ENCODE assay signal across 16 cellular contexts in genomic region chr5:775960-776861, GRCh38. TPM values are rescaled to one million over a fixed set of nuclear protein-coding genes. Genes with fewer than 3 reads are reported as not detected.
DNase-seq lines count a peak whose midpoint lies in the region; ATAC-seq, FAIRE-seq and TF ChIP-seq lines count a peak whose summit lies in the region.
"Had no signal": no experiment of that assay in that cellular context is flagged by ENCODE, and none has a peak within 500 bp of the region (broad histone marks: within the 10 kb centered on the region; RNA-seq: fewer than 3 reads in every experiment).

No MANE protein-coding gene starts in this region.

- no peak overlapping the region for H3K4me3 Mint-ChIP-seq in activated T-cell treated with anti-CD3 and anti-CD28 coated beads, Interleukin-2, amount 50 U/mL, for 4 hours
- H3K4me3 Mint-ChIP-seq in activated T-cell treated with anti-CD3 and anti-CD28 coated beads, Interleukin-2, amount 50 U/mL, for 72 hours, result no peak overlapping the region
- H3K4me3 Mint-ChIP-seq in glutamatergic neuron (ENCODE audit: unreplicated experiment), result no peak overlapping the region

- DNase-seq in activated T-cell treated with anti-CD3 and anti-CD28 coated beads, Interleukin-2, amount 50 U/mL, for 4 hours, result peak; percentile 5
- no peak for DNase-seq in activated T-cell treated with anti-CD3 and anti-CD28 coated beads, Interleukin-2, amount 50 U/mL, for 72 hours
- peak; percentile 1 for DNase-seq in H54 (ENCODE audit: insufficient read length, low spot score)
- peak; percentile 16 for DNase-seq in iPS-NIHi11 (ENCODE audit: low spot score)
- peak; percentile 63 to 78 for DNase-seq in suprapubic skin (ENCODE audit: low spot score in 2 of 2)
- DNase-seq in glutamatergic neuron, result no peak
- DNase-seq: activated T-cell treated with anti-CD3 and anti-CD28 coated beads, Interleukin-2, amount 50 U/mL, for 1 hour; Calu3; NCI-H1092; T-helper 17 cell had no signal

- H3K27me3 Mint-ChIP-seq in activated T-cell treated with anti-CD3 and anti-CD28 coated beads, Interleukin-2, amount 50 U/mL, for 4 hours (ENCODE audit: low read depth), result peaks cover 3% of the 10 kb centered on the region
- no peaks in the 10 kb centered on the region for H3K27me3 Mint-ChIP-seq in activated T-cell treated with anti-CD3 and anti-CD28 coated beads, Interleukin-2, amount 50 U/mL, for 72 hours (ENCODE audit: low read depth)
- peaks cover 6% of the 10 kb centered on the region for H3K27me3 Mint-ChIP-seq in glutamatergic neuron (ENCODE audit: unreplicated experiment)
- H3K27me3 Mint-ChIP-seq: T-helper 17 cell had no signal

- H3K4me3 ChIP-seq in suprapubic skin, result peak overlapping the region; percentile 30

- H3K36me3 ChIP-seq in suprapubic skin, result no peaks in the 10 kb centered on the region

- no peak overlapping the region for H3K27ac ChIP-seq in suprapubic skin

- no peak for ATAC-seq in activated T-cell treated with anti-CD3 and anti-CD28 coated beads, Interleukin-2, amount 50 U/mL, for 4 hours
- ATAC-seq in activated T-cell treated with anti-CD3 and anti-CD28 coated beads, Interleukin-2, amount 50 U/mL, for 72 hours (replicated peaks in 1 of 2), result no peak
- ATAC-seq in HG03457 (IDR thresholded peaks at IDR 0.05; ENCODE audit: unreplicated experiment), result no peak
- no peak for ATAC-seq in GM21367 (IDR thresholded peaks at IDR 0.05; ENCODE audit: unreplicated experiment)
- ATAC-seq: activated CD4-positive, CD25-positive, alpha-beta regulatory T cell treated with anti-CD3 and anti-CD28 coated beads, Interleukin-2, amount 50 U/mL, for 24 hours; T-helper 17 cell had no signal

- no peaks in the 10 kb centered on the region for H3K9me3 ChIP-seq in suprapubic skin

- no peaks in the 10 kb centered on the region for H3K36me3 Mint-ChIP-seq in activated T-cell treated with anti-CD3 and anti-CD28 coated beads, Interleukin-2, amount 50 U/mL, for 4 hours (ENCODE audit: insufficient read depth)
- no peaks in the 10 kb centered on the region for H3K36me3 Mint-ChIP-seq in activated T-cell treated with anti-CD3 and anti-CD28 coated beads, Interleukin-2, amount 50 U/mL, for 72 hours (ENCODE audit: insufficient read depth in 2 of 2)
- H3K36me3 Mint-ChIP-seq in glutamatergic neuron (ENCODE audit: unreplicated experiment), result peaks cover 7% of the 10 kb centered on the region

- no peak for TF ChIP-seq EP300 in suprapubic skin (IDR thresholded peaks at IDR 0.05)

- no peaks in the 10 kb centered on the region for H3K4me1 Mint-ChIP-seq in activated T-cell treated with anti-CD3 and anti-CD28 coated beads, Interleukin-2, amount 50 U/mL, for 4 hours (ENCODE audit: low read depth)
- no peaks in the 10 kb centered on the region for H3K4me1 Mint-ChIP-seq in activated T-cell treated with anti-CD3 and anti-CD28 coated beads, Interleukin-2, amount 50 U/mL, for 72 hours (ENCODE audit: low read depth)
- H3K4me1 Mint-ChIP-seq in glutamatergic neuron (ENCODE audit: low read depth, unreplicated experiment), result peaks cover 10% of the 10 kb centered on the region

- no peak for FAIRE-seq in H54 (lab: Jason Lieb, UNC)
- FAIRE-seq: endothelial cell of umbilical vein, H1, islet of Langerhans had no signal

- no peaks in the 10 kb centered on the region for H3K9me3 Mint-ChIP-seq in activated T-cell treated with anti-CD3 and anti-CD28 coated beads, Interleukin-2, amount 50 U/mL, for 4 hours
- no peaks in the 10 kb centered on the region for H3K9me3 Mint-ChIP-seq in activated T-cell treated with anti-CD3 and anti-CD28 coated beads, Interleukin-2, amount 50 U/mL, for 72 hours
- H3K9me3 Mint-ChIP-seq in glutamatergic neuron (ENCODE audit: unreplicated experiment), result peaks cover 6% of the 10 kb centered on the region

- peaks cover 12% of the 10 kb centered on the region for H3K4me1 ChIP-seq in suprapubic skin

- TF ChIP-seq CTCF in suprapubic skin (IDR thresholded peaks at IDR 0.05) (no peak), glutamatergic neuron (IDR thresholded peaks at IDR 0.05; ENCODE audit: partially characterized antibody, unreplicated experiment) (no peak)

- no peak overlapping the region for H3K27ac Mint-ChIP-seq in activated T-cell treated with anti-CD3 and anti-CD28 coated beads, Interleukin-2, amount 50 U/mL, for 72 hours
- no peak overlapping the region for H3K27ac Mint-ChIP-seq in glutamatergic neuron (ENCODE audit: unreplicated experiment)
- H3K27ac Mint-ChIP-seq: T-helper 17 cell had no signal

- no peak for TF ChIP-seq POLR2A in H54 (IDR thresholded peaks at IDR 0.05; ENCODE audit: low read depth, low read length)
- no peak for TF ChIP-seq POLR2A in suprapubic skin (IDR thresholded peaks at IDR 0.05)

- WGBS in suprapubic skin, result 90% methylated on average over 20 of the region's 20 CpGs

- H3K27me3 ChIP-seq in suprapubic skin, result no peaks in the 10 kb centered on the region

RNA-seq across cellular contexts. Expression of gene ZDHHC11B, which starts 8.3 kb away (rescaled TPM):
- total RNA-seq in activated T-cell treated with anti-CD3 and anti-CD28 coated beads, Interleukin-2, amount 50 U/mL, for 4 hours, result under 1 TPM; 0.21 to 0.66 (median 0.30) TPM
- under 1 TPM in 1 of 2 donors, not detected in 1; 0.24 TPM for total RNA-seq in activated T-cell treated with anti-CD3 and anti-CD28 coated beads, Interleukin-2, amount 50 U/mL, for 72 hours
- total RNA-seq in suprapubic skin (10 to 100 TPM in 3 of 4 donors, 1 to 10 TPM in 1; 9.3 to 35.2 (median 19.4) TPM), glutamatergic neuron (ENCODE audit: unreplicated experiment) (42.8 TPM)
- total RNA-seq: endothelial cell of umbilical vein had no signal

Comparison
In these comparisons a context has a peak if more than half of its experiments do, and no peak if none do; other contexts are left out.
1. DNase-seq: peak in activated T-cell treated with anti-CD3 and anti-CD28 coated beads, Interleukin-2, amount 50 U/mL, for 4 hours (single experiment), H54 (single experiment), iPS-NIHi11 (single experiment) and suprapubic skin (2 of 2); none in activated T-cell treated with anti-CD3 and anti-CD28 coated beads, Interleukin-2, amount 50 U/mL, for 72 hours (0 of 2) and glutamatergic neuron (single experiment).
2. RNA of gene ZDHHC11B, which starts 8.3 kb away (total RNA-seq): 42.8 TPM in glutamatergic neuron (single experiment) and 9.3 to 35.2 TPM in suprapubic skin; 0.21 to 0.66 TPM in activated T-cell treated with anti-CD3 and anti-CD28 coated beads, Interleukin-2, amount 50 U/mL, for 4 hours and 0.24 TPM in activated T-cell treated with anti-CD3 and anti-CD28 coated beads, Interleukin-2, amount 50 U/mL, for 72 hours; every median in the first group is over 4 times any median in the second.